In genomic region chr13:110298566-110299321, GRCh38 we compare ENCODE assay signal across 1 cellular context.
TF ChIP-seq lines count a peak whose summit lies in the region.

No MANE protein-coding gene starts in this region.

TF ChIP-seq in GM12878, 131 proteins besides CTCF, POLR2A, EP300 and RAD21:
- no peak for TF ChIP-seq TARDBP (IDR thresholded peaks at IDR 0.05; ENCODE audit: borderline replicate concordance)
- TF ChIP-seq NFIC (IDR thresholded peaks at IDR 0.05; ENCODE audit: low read depth, low read length): no peak
- no peak for TF ChIP-seq BHLHE40 (IDR thresholded peaks at IDR 0.05; ENCODE audit: borderline replicate concordance in 1 of 2, low read depth in 2 of 2, low read length in 1 of 2)
- TF ChIP-seq PML (IDR thresholded peaks at IDR 0.05; ENCODE audit: low read length): no peak
- TF ChIP-seq EED (IDR thresholded peaks at IDR 0.05; ENCODE audit: low read depth): no peak
- no peak for TF ChIP-seq YY1 (IDR thresholded peaks at IDR 0.05; ENCODE audit: low read depth, low read length)
- no peak for TF ChIP-seq POU2F2 (IDR thresholded peaks at IDR 0.05; ENCODE audit: borderline replicate concordance, low read depth, low read length)
- TF ChIP-seq SREBF2 (IDR thresholded peaks at IDR 0.05; ENCODE audit: low read length): no peak
- TF ChIP-seq FOXM1 (IDR thresholded peaks at IDR 0.05; ENCODE audit: low read depth, low read length): no peak
- no peak for TF ChIP-seq WRNIP1 (IDR thresholded peaks at IDR 0.05; ENCODE audit: borderline replicate concordance, low read depth, low read length)
- TF ChIP-seq CUX1 (IDR thresholded peaks at IDR 0.05; ENCODE audit: insufficient replicate concordance, low read depth, low read length): no peak
- no peak for TF ChIP-seq BACH1 (IDR thresholded peaks at IDR 0.05; ENCODE audit: borderline replicate concordance)
- no peak for TF ChIP-seq E2F4 (IDR thresholded peaks at IDR 0.05; ENCODE audit: low read depth, low read length)
